ENCODE assay signal across 28 cellular contexts in the genomic region with DNA sequence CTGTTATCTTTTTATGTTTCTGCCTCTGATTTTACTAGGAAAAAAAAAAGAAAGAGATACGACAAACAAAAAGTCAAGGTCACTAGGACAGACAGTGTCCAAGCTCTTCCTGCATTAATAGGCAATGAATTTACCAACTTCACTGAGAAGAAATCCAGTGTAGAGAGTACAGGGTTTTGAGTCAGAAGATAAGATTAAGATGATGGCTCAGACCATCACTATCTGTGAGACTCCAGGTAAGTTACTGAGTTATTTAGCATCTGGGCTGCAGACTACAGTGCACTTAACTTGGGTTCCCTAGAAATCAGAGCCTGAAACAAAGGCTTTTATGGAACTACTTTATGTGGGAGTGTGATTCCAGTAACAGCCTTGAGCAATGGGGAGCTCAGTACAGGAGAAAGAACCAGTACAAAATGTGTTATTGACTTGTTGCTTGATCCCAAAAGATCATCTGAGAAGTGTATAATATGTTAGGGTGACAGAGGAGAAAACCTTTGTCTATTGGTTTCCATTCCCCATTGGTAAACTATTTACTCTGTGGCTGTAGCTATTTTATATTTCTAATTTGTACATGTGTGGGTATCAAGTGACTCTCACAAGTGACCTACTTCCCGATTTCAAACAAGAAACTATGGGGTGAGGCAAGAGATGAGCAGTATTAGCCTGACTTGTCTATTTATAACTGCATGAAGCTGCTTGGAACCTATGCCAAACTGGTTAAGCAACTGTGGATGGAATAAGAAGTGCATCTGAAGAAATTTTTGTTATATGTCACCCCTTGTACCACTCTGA.
"Had no signal": no experiment of that assay in that cellular context is flagged by ENCODE, and none has a peak within 500 bp of the region (broad histone marks: within the 10 kb centered on the region; RNA-seq: fewer than 3 reads in every experiment).

No MANE protein-coding gene starts in this region.

- H3K36me3 ChIP-seq: brain microvascular endothelial cell, heart right ventricle, pancreas, prostate gland, sigmoid colon, stomach, tibial artery, upper lobe of right lung had no signal

- H3K4me1 ChIP-seq: pancreas, prostate gland, sigmoid colon, stomach, tibial artery, upper lobe of right lung had no signal

- H3K9me3 ChIP-seq: pancreas, prostate gland, tibial artery, upper lobe of right lung had no signal

- H3K36me3 Mint-ChIP-seq: activated CD4-positive, alpha-beta memory T cell treated with anti-CD3 and anti-CD28 coated beads for 36 hours; activated naive CD4-positive, alpha-beta T cell treated with anti-CD3 and anti-CD28 coated beads, Interleukin-2, amount 10 ng/mL, durations not matched to agents 7 days and 5 days; activated naive CD8-positive, alpha-beta T cell treated with anti-CD3 and anti-CD28 coated beads, Interleukin-2, amount 10 ng/mL, durations not matched to agents 7 days and 5 days; memory B cell; naive thymus-derived CD4-positive, alpha-beta T cell; stimulated activated naive B cell treated with anti-CD40 and anti-IgM and Interleukin-4, amounts not matched to agents 10 μg/mL and 1 μg/mL and 100 μg/mL, for 72 hours had no signal

- H3K9me3 Mint-ChIP-seq: activated CD4-positive, alpha-beta T cell treated with anti-CD3 and anti-CD28 coated beads, Interleukin-2, amount 10 ng/mL, durations not matched to agents 24 days and 14 days; activated naive CD4-positive, alpha-beta T cell treated with anti-CD3 and anti-CD28 coated beads, Interleukin-2, amount 10 ng/mL, durations not matched to agents 7 days and 5 days had no signal

- H3K27ac ChIP-seq: brain microvascular endothelial cell, coronary artery, heart right ventricle, pancreas, prostate gland, sigmoid colon, stomach, tibial artery, upper lobe of right lung had no signal

- H3K27me3 Mint-ChIP-seq: activated CD4-positive, alpha-beta memory T cell treated with anti-CD3 and anti-CD28 coated beads for 36 hours; activated CD4-positive, alpha-beta T cell treated with anti-CD3 and anti-CD28 coated beads, Interleukin-2, amount 10 ng/mL, durations not matched to agents 24 days and 14 days; activated naive CD4-positive, alpha-beta T cell treated with anti-CD3 and anti-CD28 coated beads, Interleukin-2, amount 10 ng/mL, durations not matched to agents 7 days and 5 days; activated naive CD8-positive, alpha-beta T cell treated with anti-CD3 and anti-CD28 coated beads, Interleukin-2, amount 10 ng/mL, durations not matched to agents 7 days and 5 days; effector memory CD8-positive, alpha-beta T cell; memory B cell; stimulated activated naive B cell treated with anti-CD40 and anti-IgM and Interleukin-4, amounts not matched to agents 10 μg/mL and 1 μg/mL and 100 μg/mL, for 72 hours had no signal

- DNase-seq: activated CD4-positive, alpha-beta memory T cell treated with anti-CD3 and anti-CD28 coated beads for 36 hours; activated CD4-positive, alpha-beta T cell treated with anti-CD3 and anti-CD28 coated beads, Interleukin-2, amount 10 ng/mL, durations not matched to agents 24 days and 14 days; activated CD4-positive, CD25-positive, alpha-beta regulatory T cell treated with anti-CD3 and anti-CD28 coated beads, Interleukin-2, amount 50 U/mL, for 72 hours; activated CD8-positive, alpha-beta memory T cell treated with anti-CD3 and anti-CD28 coated beads, Interleukin-2, amount 50 U/mL, for 4 hours; activated gamma-delta T cell; activated naive CD4-positive, alpha-beta T cell treated with anti-CD3 and anti-CD28 coated beads, Interleukin-2, amount 10 ng/mL, durations not matched to agents 7 days and 5 days; activated naive CD8-positive, alpha-beta T cell treated with anti-CD3 and anti-CD28 coated beads, Interleukin-2, amount 10 ng/mL, durations not matched to agents 7 days and 5 days; activated T-cell treated with anti-CD3 and anti-CD28 coated beads, Interleukin-2, amount 50 U/mL, for 1 hour; amniotic stem cell; brain microvascular endothelial cell; effector memory CD8-positive, alpha-beta T cell; foreskin fibroblast; heart right ventricle; midbrain; naive thymus-derived CD4-positive, alpha-beta T cell; pancreas; sigmoid colon; stimulated activated CD4-positive, alpha-beta T cell treated with anti-CD3 and anti-CD28 coated beads, Interleukin-15, amount 100 ng/mL, for 24 hours; stimulated activated CD4-positive, alpha-beta T cell treated with anti-CD3 and anti-CD28 coated beads, Interleukin-2, amount 100 ng/mL, for 24 hours; stimulated activated naive B cell treated with anti-CD40 and anti-IgM and Interleukin-4, amounts not matched to agents 10 μg/mL and 1 μg/mL and 100 μg/mL, for 72 hours; stomach; T-helper 9 cell; tibial artery; upper lobe of right lung had no signal

- ATAC-seq: effector memory CD8-positive, alpha-beta T cell; heart right ventricle; naive thymus-derived CD4-positive, alpha-beta T cell; stimulated activated naive B cell treated with anti-CD40 and anti-IgM and Interleukin-4, amounts not matched to agents 10 μg/mL and 1 μg/mL and 100 μg/mL, for 72 hours; upper lobe of right lung had no signal

- H3K4me3 ChIP-seq: coronary artery, heart right ventricle, pancreas, prostate gland, sigmoid colon, stomach, tibial artery, upper lobe of right lung had no signal

- H3K27me3 ChIP-seq: brain microvascular endothelial cell, heart right ventricle, pancreas, sigmoid colon, stomach, tibial artery, upper lobe of right lung had no signal

- FAIRE-seq: astrocyte, pancreas had no signal

- H3K4me1 Mint-ChIP-seq: activated CD4-positive, alpha-beta T cell treated with anti-CD3 and anti-CD28 coated beads, Interleukin-2, amount 10 ng/mL, durations not matched to agents 24 days and 14 days; activated naive CD4-positive, alpha-beta T cell treated with anti-CD3 and anti-CD28 coated beads, Interleukin-2, amount 10 ng/mL, durations not matched to agents 7 days and 5 days; activated naive CD8-positive, alpha-beta T cell treated with anti-CD3 and anti-CD28 coated beads, Interleukin-2, amount 10 ng/mL, durations not matched to agents 7 days and 5 days; memory B cell; naive thymus-derived CD4-positive, alpha-beta T cell; stimulated activated naive B cell treated with anti-CD40 and anti-IgM and Interleukin-4, amounts not matched to agents 10 μg/mL and 1 μg/mL and 100 μg/mL, for 72 hours had no signal

- H3K27ac Mint-ChIP-seq: activated CD4-positive, alpha-beta memory T cell treated with anti-CD3 and anti-CD28 coated beads for 36 hours; activated CD4-positive, alpha-beta T cell treated with anti-CD3 and anti-CD28 coated beads, Interleukin-2, amount 10 ng/mL, durations not matched to agents 24 days and 14 days; activated naive CD4-positive, alpha-beta T cell treated with anti-CD3 and anti-CD28 coated beads, Interleukin-2, amount 10 ng/mL, durations not matched to agents 7 days and 5 days; activated naive CD8-positive, alpha-beta T cell treated with anti-CD3 and anti-CD28 coated beads, Interleukin-2, amount 10 ng/mL, durations not matched to agents 7 days and 5 days; effector memory CD8-positive, alpha-beta T cell; memory B cell; naive thymus-derived CD4-positive, alpha-beta T cell; stimulated activated naive B cell treated with anti-CD40 and anti-IgM and Interleukin-4, amounts not matched to agents 10 μg/mL and 1 μg/mL and 100 μg/mL, for 72 hours had no signal

- H3K4me3 Mint-ChIP-seq: activated CD4-positive, alpha-beta memory T cell treated with anti-CD3 and anti-CD28 coated beads for 36 hours; activated CD4-positive, alpha-beta T cell treated with anti-CD3 and anti-CD28 coated beads, Interleukin-2, amount 10 ng/mL, durations not matched to agents 24 days and 14 days; activated naive CD4-positive, alpha-beta T cell treated with anti-CD3 and anti-CD28 coated beads, Interleukin-2, amount 10 ng/mL, durations not matched to agents 7 days and 5 days; activated naive CD8-positive, alpha-beta T cell treated with anti-CD3 and anti-CD28 coated beads, Interleukin-2, amount 10 ng/mL, durations not matched to agents 7 days and 5 days; effector memory CD8-positive, alpha-beta T cell; memory B cell; naive thymus-derived CD4-positive, alpha-beta T cell; stimulated activated naive B cell treated with anti-CD40 and anti-IgM and Interleukin-4, amounts not matched to agents 10 μg/mL and 1 μg/mL and 100 μg/mL, for 72 hours had no signal
